In genomic region chr15:64825431-64826294, GRCh38 we compare ENCODE assay signal across 8 cellular contexts. TPM values are rescaled to one million over a fixed set of nuclear protein-coding genes. Genes with fewer than 3 reads are reported as not detected.
DNase-seq lines count a peak whose midpoint lies in the region; ATAC-seq and TF ChIP-seq lines count a peak whose summit lies in the region.

Gene PIF1 (minus strand): TSS chr15:64825647. CDS start chr15:64824335, 1,312 bp downstream.

- TF ChIP-seq CTCF in VCaP (conservative IDR thresholded peaks at IDR 0.05) (no peak), breast epithelium (IDR thresholded peaks at IDR 0.05) (no peak)

- DNase-seq in AG08395 (ENCODE audit: low spot score) (peak; percentile 97), NCI-H2227 (lab: John Stamatoyannopoulos, UW; ENCODE audit: unreplicated experiment) (peak; percentile 96), breast epithelium (ENCODE audit: low spot score in 2 of 2) (peak; percentile 81 to 92)

- TF ChIP-seq POLR2A in breast epithelium (IDR thresholded peaks at IDR 0.05), result peak; percentile 21

- H3K27me3 ChIP-seq in breast epithelium, result no peaks in the 10 kb centered on the region

- H3K9me3 ChIP-seq in breast epithelium (no peaks in the 10 kb centered on the region), iPS-18c (ENCODE audit: control insufficient read depth, insufficient read depth, low read length) (no peaks in the 10 kb centered on the region)

- ATAC-seq in GM18909 (IDR thresholded peaks at IDR 0.05; ENCODE audit: poor library complexity, unreplicated experiment) (peak; percentile 83), HG03159 (IDR thresholded peaks at IDR 0.05; ENCODE audit: unreplicated experiment) (peak; percentile 83)

- intact Hi-C loops in breast epithelium (cut with DNase I; ENCODE audit: low total_unique reads), result loop anchor here (10.0 kb wide), 1 partner anchor 141 kb away; no protein-coding TSS in a partner anchor

- H3K4me3 ChIP-seq in breast epithelium (peak within 1 kb of the TSS; percentile 31 to 68 (median 56)), iPS-18c (ENCODE audit: insufficient read depth, low read depth, low read length) (peak within 1 kb of the TSS; percentile 75), skin epidermis (peak within 1 kb of the TSS; percentile 31 to 45 (median 38))

- H3K27ac ChIP-seq in VCaP, result peak within 1 kb of the TSS; percentile 76
- peak within 1 kb of the TSS; percentile 36 to 78 for H3K27ac ChIP-seq in breast epithelium
- peak within 1 kb of the TSS in 18 of 21 experiments; percentile 11 to 80 (median 65) for H3K27ac ChIP-seq in skin epidermis

- peaks cover 7 to 12% of the 10 kb centered on the region in 2 donors for H3K4me1 ChIP-seq in breast epithelium

- no peaks in the 10 kb centered on the region for H3K36me3 ChIP-seq in breast epithelium

RNA-seq across cellular contexts. Expression of gene PIF1, which starts in this region (rescaled TPM):
- 1 to 10 TPM in 1 of 3 donors, under 1 TPM in 2; 0.44 to 1.3 (median 0.66) TPM for total RNA-seq in breast epithelium

Comparison
In these comparisons a context has a peak if more than half of its experiments do, and no peak if none do; other contexts are left out.
1. Peak in every context shown above with its lines: DNase-seq, ATAC-seq, H3K4me3 ChIP-seq and H3K27ac ChIP-seq.